Comparison of ENCODE assay signal across 13 cellular contexts in the genomic region with DNA sequence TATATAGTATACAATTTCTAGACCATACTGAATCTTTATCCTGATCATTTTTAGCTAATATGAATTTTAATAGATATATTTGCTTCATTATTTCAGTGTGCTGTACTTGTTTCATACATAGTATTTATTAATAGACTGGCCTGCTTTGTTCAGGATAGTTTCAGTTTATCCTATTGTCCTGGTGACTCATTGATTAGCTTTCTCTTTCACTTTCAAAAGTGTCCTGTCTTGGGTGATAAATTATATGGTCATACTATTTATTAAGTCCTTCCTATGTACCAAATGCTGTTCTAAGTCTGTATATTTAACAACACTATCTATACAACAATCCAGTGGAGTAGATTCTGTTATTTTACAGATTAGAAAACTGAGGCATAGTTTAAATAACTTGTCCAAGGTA.
DNase-seq lines count a peak whose midpoint lies in the region; ATAC-seq and TF ChIP-seq lines count a peak whose summit lies in the region.
"Had no signal": no experiment of that assay in that cellular context is flagged by ENCODE, and none has a peak within 500 bp of the region (broad histone marks: within the 10 kb centered on the region; RNA-seq: fewer than 3 reads in every experiment).

No MANE protein-coding gene starts in this region.

- TF ChIP-seq CTCF in HCT116 (IDR thresholded peaks at IDR 0.05 in 2 of 3, conservative IDR thresholded peaks at IDR 0.05 in 1 of 3; ENCODE audit: borderline replicate concordance in 1 of 3, insufficient read depth in 1 of 3, low read depth in 2 of 3, low read length in 2 of 3): no peak

- no peaks in the 10 kb centered on the region for H3K79me2 ChIP-seq in HCT116 (ENCODE audit: insufficient read depth, low read length)

- no peak for TF ChIP-seq RAD21 in HCT116 (IDR thresholded peaks at IDR 0.05; ENCODE audit: low read depth)

- no peak overlapping the region for H3K4me3 Mint-ChIP-seq in stimulated activated naive CD8-positive, alpha-beta T cell treated with anti-CD3 and anti-CD28 coated beads, Interleukin-15, amount 100 ng/mL, for 72 hours
- H3K4me3 Mint-ChIP-seq: activated B cell treated with CpG ODN at 0.5 μM for 24 hours; stimulated activated naive CD8-positive, alpha-beta T cell treated with anti-CD3 and anti-CD28 coated beads, Interleukin-15, Interleukin-2, amounts not matched to agents 100 ng/mL and 50 ng/mL, for 24 hours had no signal

- TF ChIP-seq POLR2A in HCT116 (IDR thresholded peaks at IDR 0.05; ENCODE audit: borderline replicate concordance, extremely low read depth, insufficient read depth, insufficient read length): no peak

- H3K4me1 ChIP-seq in HCT116 (ENCODE audit: control insufficient read depth in 1 of 2, insufficient read depth in 2 of 2, low read length in 2 of 2): peaks cover 0 to 8% of the 10 kb centered on the region in 2 experiments; a peak in 2 of 4 replicates

- H3K27me3 Mint-ChIP-seq in stimulated activated naive CD8-positive, alpha-beta T cell treated with anti-CD3 and anti-CD28 coated beads, Interleukin-15, amount 100 ng/mL, for 72 hours: peaks cover 30% of the 10 kb centered on the region

- no peak overlapping the region for H3K27ac ChIP-seq in HCT116 (ENCODE audit: low read depth, low read length)

- DNase-seq in AG08395 (ENCODE audit: low spot score): peak; percentile 14
- DNase-seq in HCT116 (ENCODE audit: low read depth, low spot score): no peak
- peak; percentile 50 for DNase-seq in SW480 (ENCODE audit: low spot score)
- peak; percentile 29 for DNase-seq in foreskin melanocyte
- no peak for DNase-seq in stimulated activated naive CD8-positive, alpha-beta T cell treated with anti-CD3 and anti-CD28 coated beads, Interleukin-15, amount 100 ng/mL, for 72 hours
- DNase-seq in NCI-H1417 treated with DMSO at 0.1 percent for 48 hours (lab: John Stamatoyannopoulos, UW): no peak
- DNase-seq in medulla oblongata (ENCODE audit: extremely low spot score): no peak
- DNase-seq: activated B cell treated with CpG ODN at 0.5 μM for 24 hours, AML-193, KG1, retina had no signal

- H3K27me3 ChIP-seq in HCT116 (ENCODE audit: insufficient read depth, low read length): no peaks in the 10 kb centered on the region

- H3K9ac ChIP-seq in HCT116 (ENCODE audit: low read length): no peak overlapping the region

- no peaks in the 10 kb centered on the region for H4K20me1 ChIP-seq in HCT116 (ENCODE audit: insufficient read depth)

- no TSS peak for BruUV-seq in HCT116 (replicated peaks; lab: Mats Ljungman, UMichigan)

- H3K36me3 ChIP-seq in HCT116 (ENCODE audit: control insufficient read depth in 1 of 2, insufficient read depth in 2 of 2, low read length in 2 of 2): no peaks in the 10 kb centered on the region

- POLR2A ChIA-PET in HCT116 (lab: Charles Lee): no interaction called here

- RAD21 ChIA-PET in HCT116 (lab: Charles Lee; ENCODE audit: low non-redundant PET in 1 of 2, low total read pairs in 2 of 2, uncharacterized antibody in 2 of 2, unreplicated experiment in 2 of 2): no interaction called here

- H3K9me3 ChIP-seq in HCT116 (ENCODE audit: control insufficient read depth in 1 of 2, insufficient read depth in 1 of 2, low read depth in 1 of 2, low read length in 2 of 2): peaks cover 0 to 6% of the 10 kb centered on the region in 2 experiments; a peak in 1 of 4 replicates

- H3K9me3 Mint-ChIP-seq in stimulated activated naive CD8-positive, alpha-beta T cell treated with anti-CD3 and anti-CD28 coated beads, Interleukin-15, amount 100 ng/mL, for 72 hours: peaks cover 22 to 34% of the 10 kb centered on the region in 2 donors

- intact Hi-C loops in HCT116 (cut with micrococcal nuclease): no loop called here

- H3K4me1 Mint-ChIP-seq in stimulated activated naive CD8-positive, alpha-beta T cell treated with anti-CD3 and anti-CD28 coated beads, Interleukin-15, amount 100 ng/mL, for 72 hours: no peaks in the 10 kb centered on the region
- H3K4me1 Mint-ChIP-seq: activated B cell treated with CpG ODN at 0.5 μM for 24 hours had no signal

- no peak overlapping the region for H3K4me3 ChIP-seq in HCT116 (replicated peaks in 1 of 2; ENCODE audit: low read depth in 1 of 2, low read length in 2 of 2)

- H3K9me2 ChIP-seq in HCT116 (ENCODE audit: insufficient read depth): no peaks in the 10 kb centered on the region

- no peak overlapping the region for H3K27ac Mint-ChIP-seq in stimulated activated naive CD8-positive, alpha-beta T cell treated with anti-CD3 and anti-CD28 coated beads, Interleukin-15, amount 100 ng/mL, for 72 hours
- H3K27ac Mint-ChIP-seq: activated B cell treated with CpG ODN at 0.5 μM for 24 hours; stimulated activated naive CD8-positive, alpha-beta T cell treated with anti-CD3 and anti-CD28 coated beads, Interleukin-15, Interleukin-2, amounts not matched to agents 100 ng/mL and 50 ng/mL, for 24 hours had no signal

- H3K4me2 ChIP-seq in HCT116 (ENCODE audit: low read length): peak overlapping the region; percentile 29

- no peak overlapping the region for H2AFZ ChIP-seq in HCT116 (ENCODE audit: low read depth, low read length, poor library complexity, severe bottlenecking)

- ATAC-seq in HCT116 (no peak), HG02678 (IDR thresholded peaks at IDR 0.05; ENCODE audit: unreplicated experiment) (no peak)
- no peak for ATAC-seq in stimulated activated naive CD8-positive, alpha-beta T cell treated with anti-CD3 and anti-CD28 coated beads, Interleukin-15, amount 100 ng/mL, for 72 hours

- CTCF ChIA-PET in HCT116 (lab: Charles Lee): no interaction called here

TF ChIP-seq in HCT116, 20 proteins besides CTCF, POLR2A, EP300 and RAD21:
- TF ChIP-seq EZH2 (IDR thresholded peaks at IDR 0.05): no peak
- TF ChIP-seq, protein P1, sequence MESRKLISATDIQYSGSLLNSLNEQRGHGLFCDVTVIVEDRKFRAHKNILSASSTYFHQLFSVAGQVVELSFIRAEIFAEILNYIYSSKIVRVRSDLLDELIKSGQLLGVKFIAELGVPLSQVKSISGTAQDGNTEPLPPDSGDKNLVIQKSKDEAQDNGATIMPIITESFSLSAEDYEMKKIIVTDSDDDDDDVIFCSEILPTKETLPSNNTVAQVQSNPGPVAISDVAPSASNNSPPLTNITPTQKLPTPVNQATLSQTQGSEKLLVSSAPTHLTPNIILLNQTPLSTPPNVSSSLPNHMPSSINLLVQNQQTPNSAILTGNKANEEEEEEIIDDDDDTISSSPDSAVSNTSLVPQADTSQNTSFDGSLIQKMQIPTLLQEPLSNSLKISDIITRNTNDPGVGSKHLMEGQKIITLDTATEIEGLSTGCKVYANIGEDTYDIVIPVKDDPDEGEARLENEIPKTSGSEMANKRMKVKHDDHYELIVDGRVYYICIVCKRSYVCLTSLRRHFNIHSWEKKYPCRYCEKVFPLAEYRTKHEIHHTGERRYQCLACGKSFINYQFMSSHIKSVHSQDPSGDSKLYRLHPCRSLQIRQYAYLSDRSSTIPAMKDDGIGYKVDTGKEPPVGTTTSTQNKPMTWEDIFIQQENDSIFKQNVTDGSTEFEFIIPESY (IDR thresholded peaks at IDR 0.05; ENCODE audit: extremely low read depth, insufficient replicate concordance, low read length): no peak
- TF ChIP-seq SIN3A (IDR thresholded peaks at IDR 0.05; ENCODE audit: low read depth): no peak
- TF ChIP-seq, protein P2, sequence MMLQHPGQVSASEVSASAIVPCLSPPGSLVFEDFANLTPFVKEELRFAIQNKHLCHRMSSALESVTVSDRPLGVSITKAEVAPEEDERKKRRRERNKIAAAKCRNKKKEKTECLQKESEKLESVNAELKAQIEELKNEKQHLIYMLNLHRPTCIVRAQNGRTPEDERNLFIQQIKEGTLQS (IDR thresholded peaks at IDR 0.05): no peak
- TF ChIP-seq ZNF274 (IDR thresholded peaks at IDR 0.05; ENCODE audit: low read depth, low read length): no peak
- TF ChIP-seq ELF1 (IDR thresholded peaks at IDR 0.05; ENCODE audit: borderline replicate concordance, low read depth): no peak
- no peak for TF ChIP-seq CEBPB (IDR thresholded peaks at IDR 0.05; ENCODE audit: low read depth)
- TF ChIP-seq ZFX (IDR thresholded peaks at IDR 0.05): no peak
- peak; percentile 9; the same call in 1 of the 2 replicates for TF ChIP-seq SP1 (IDR thresholded peaks at IDR 0.05; ENCODE audit: low read depth)
- no peak for TF ChIP-seq TCF7L2 (IDR thresholded peaks at IDR 0.05; ENCODE audit: borderline replicate concordance, extremely low read depth, insufficient read depth, insufficient read length)
- no peak for TF ChIP-seq SRF (IDR thresholded peaks at IDR 0.05; ENCODE audit: low read depth)
- TF ChIP-seq EZH2phosphoT487 (IDR thresholded peaks at IDR 0.05; ENCODE audit: borderline replicate concordance): no peak
- no peak for TF ChIP-seq EGR1 (IDR thresholded peaks at IDR 0.05; ENCODE audit: low read depth)
- TF ChIP-seq FOSL1 (IDR thresholded peaks at IDR 0.05; ENCODE audit: low read depth): peak; percentile 30; the same call in 1 of the 2 replicates
- peak; percentile 8; the same call in 1 of the 2 replicates for TF ChIP-seq JUND (IDR thresholded peaks at IDR 0.05)
- TF ChIP-seq YY1 (IDR thresholded peaks at IDR 0.05; ENCODE audit: extremely low read depth, insufficient replicate concordance, low read depth, low read length): no peak

Comparison
In these comparisons a context has a peak if more than half of its experiments do, and no peak if none do; other contexts are left out.
1. DNase-seq: peak in AG08395 (single experiment), SW480 (single experiment) and foreskin melanocyte (single experiment); none in HCT116 (single experiment), stimulated activated naive CD8-positive, alpha-beta T cell treated with anti-CD3 and anti-CD28 coated beads, Interleukin-15, amount 100 ng/mL, for 72 hours (0 of 2), NCI-H1417 treated with DMSO at 0.1 percent for 48 hours (single experiment) and medulla oblongata (single experiment).